8 cellular contexts compared by ENCODE assay signal in the genomic region with DNA sequence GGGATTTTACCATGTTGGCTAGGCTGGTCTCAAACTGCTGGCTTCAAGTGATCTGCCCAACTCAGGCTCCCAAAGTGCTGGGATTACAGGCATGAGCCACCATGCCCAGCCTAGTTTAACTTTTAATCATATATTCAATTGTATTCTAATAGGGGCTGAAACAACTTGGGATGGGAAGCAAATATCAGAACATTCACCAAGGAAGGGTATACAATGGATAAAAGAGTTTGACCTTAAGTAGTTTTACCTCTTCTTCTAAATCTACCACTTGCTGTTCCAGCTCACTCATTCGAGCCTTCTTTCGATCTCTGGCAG. TPM values are rescaled to one million over a fixed set of nuclear protein-coding genes. Genes with fewer than 3 reads are reported as not detected.
A peak's percentile ranks its signal among the peaks of the same experiment; 100 is the strongest.
DNase-seq lines count a peak whose midpoint lies in the region; ATAC-seq and TF ChIP-seq lines count a peak whose summit lies in the region.

No MANE protein-coding gene starts in this region.

- no peak for ATAC-seq in HG03354 (IDR thresholded peaks at IDR 0.05; ENCODE audit: poor library complexity, severe bottlenecking, unreplicated experiment)

- no peaks in the 10 kb centered on the region for H3K27me3 Mint-ChIP-seq in activated CD4-positive, alpha-beta memory T cell treated with anti-CD3 and anti-CD28 coated beads for 36 hours
- no peaks in the 10 kb centered on the region for H3K27me3 Mint-ChIP-seq in glutamatergic neuron (ENCODE audit: unreplicated experiment)

- H3K9me3 Mint-ChIP-seq in activated CD4-positive, alpha-beta memory T cell treated with anti-CD3 and anti-CD28 coated beads for 36 hours: no peaks in the 10 kb centered on the region
- peaks cover 10% of the 10 kb centered on the region for H3K9me3 Mint-ChIP-seq in glutamatergic neuron (ENCODE audit: unreplicated experiment)

- intact Hi-C loops in activated CD4-positive, alpha-beta memory T cell treated with anti-CD3 and anti-CD28 coated beads for 36 hours (cut with micrococcal nuclease): loop anchor here (1.0 kb wide), 5 partner anchors 13 to 111 kb away; a partner anchor contains a TSS
- intact Hi-C loops in spleen (cut with DNase I; ENCODE audit: low total_unique reads): no loop called here

- POLR2A ChIA-PET in HEK293 (lab: Yijun Ruan, JAX): interaction anchor here (0.6 to 3.1 kb wide), 9 partner anchors 8 to 242 kb away, joined by 3 to 25 read pairs (median 6); a partner anchor contains a TSS
- POLR2A ChIA-PET in activated CD4-positive, alpha-beta memory T cell treated with anti-CD3 and anti-CD28 coated beads for 36 hours (lab: Charles Lee): interaction anchor here (0.7 to 4.1 kb wide), 9 partner anchors 9 to 880 kb away, joined by 3 to 70 read pairs (median 6); a partner anchor contains a TSS

- H3K27ac Mint-ChIP-seq in activated CD4-positive, alpha-beta memory T cell treated with anti-CD3 and anti-CD28 coated beads for 36 hours: peak overlapping the region; percentile 96
- peak overlapping the region; percentile 93 for H3K27ac Mint-ChIP-seq in glutamatergic neuron (ENCODE audit: unreplicated experiment)

- H3K36me3 Mint-ChIP-seq in activated CD4-positive, alpha-beta memory T cell treated with anti-CD3 and anti-CD28 coated beads for 36 hours: peaks cover 61% of the 10 kb centered on the region
- no peaks in the 10 kb centered on the region for H3K36me3 Mint-ChIP-seq in glutamatergic neuron (ENCODE audit: unreplicated experiment)

- peaks cover 59% of the 10 kb centered on the region for H3K4me1 Mint-ChIP-seq in activated CD4-positive, alpha-beta memory T cell treated with anti-CD3 and anti-CD28 coated beads for 36 hours (ENCODE audit: low read depth)
- H3K4me1 Mint-ChIP-seq in glutamatergic neuron (ENCODE audit: low read depth, unreplicated experiment): peaks cover 5% of the 10 kb centered on the region

- WGBS in spleen, 5 donors: 4 to 5% (median 5%) methylated on average over 2 of the region's 2 CpGs

- TF ChIP-seq POLR2A in spleen (IDR thresholded peaks at IDR 0.05): no peak

- no peaks in the 10 kb centered on the region for H3K27me3 ChIP-seq in spleen (replicated peaks in 1 of 7)

- CTCF ChIA-PET in HEK293 (lab: Yijun Ruan, JAX): interaction anchor here (0.6 to 1.4 kb wide), 3 partner anchors 30 to 57 kb away, joined by 3 to 7 read pairs (median 7); no protein-coding TSS in a partner anchor
- CTCF ChIA-PET in activated CD4-positive, alpha-beta memory T cell treated with anti-CD3 and anti-CD28 coated beads for 36 hours (lab: Charles Lee): interaction anchor here (0.8 to 6.5 kb wide), 6 partner anchors 8 to 204 kb away, joined by 3 to 41 read pairs (median 18); a partner anchor contains a TSS

- H3K4me1 ChIP-seq in HEK293 (ENCODE audit: control insufficient read depth, insufficient read depth, low read length): no peaks in the 10 kb centered on the region
- peaks cover 48 to 90% (median 79%) of the 10 kb centered on the region in 6 donors for H3K4me1 ChIP-seq in spleen

- H3K27ac ChIP-seq in HEK293 (ENCODE audit: extremely low read depth, low read depth, low read length) (peak overlapping the region; percentile 86), spleen (peak overlapping the region; percentile 98 to 100 (median 99))

- peaks cover 32 to 53% of the 10 kb centered on the region in 2 experiments for H3K36me3 ChIP-seq in HEK293 (ENCODE audit: control insufficient read depth in 2 of 2, insufficient read depth in 1 of 2, low read length in 2 of 2)
- peaks cover 0 to 52% (median 35%) of the 10 kb centered on the region in 6 donors for H3K36me3 ChIP-seq in spleen

- H3K9me3 ChIP-seq in HEK293 (ENCODE audit: control insufficient read depth, insufficient read depth, low read depth, low read length): no peaks in the 10 kb centered on the region
- H3K9me3 ChIP-seq in spleen: no peaks in the 10 kb centered on the region

- H3K4me3 ChIP-seq in HEK293 (ENCODE audit: low read depth, low read length) (peak overlapping the region; percentile 86), spleen (peak overlapping the region; percentile 54 to 97 (median 84))

- no peak for TF ChIP-seq CTCF in HEK293 (tag by site-specific recombination; IDR thresholded peaks at IDR 0.05)
- no peak for TF ChIP-seq CTCF in glutamatergic neuron (IDR thresholded peaks at IDR 0.05; ENCODE audit: partially characterized antibody, unreplicated experiment)
- no peak for TF ChIP-seq CTCF in spleen (IDR thresholded peaks at IDR 0.05 in 8 of 11, conservative IDR thresholded peaks at IDR 0.05 in 3 of 11)

- DNase-seq in activated CD4-positive, alpha-beta memory T cell treated with anti-CD3 and anti-CD28 coated beads for 36 hours: peak; percentile 58
- DNase-seq in glutamatergic neuron (no peak), spleen (no peak), NCI-H524 (lab: John Stamatoyannopoulos, UW) (no peak), anterior cingulate cortex (lab: John Stamatoyannopoulos, UW) (no peak), NCI-H2029 (lab: John Stamatoyannopoulos, UW) (no peak)

- peak overlapping the region; percentile 94 for H3K4me3 Mint-ChIP-seq in activated CD4-positive, alpha-beta memory T cell treated with anti-CD3 and anti-CD28 coated beads for 36 hours
- peak overlapping the region; percentile 94 for H3K4me3 Mint-ChIP-seq in glutamatergic neuron (ENCODE audit: unreplicated experiment)

TF ChIP-seq in HEK293, 187 proteins besides CTCF, POLR2A, EP300 and RAD21:
- TF ChIP-seq ZNF302 (tag by site-specific recombination; IDR thresholded peaks at IDR 0.05; ENCODE audit: low read depth) (no peak), BCL11A (tag by site-specific recombination; IDR thresholded peaks at IDR 0.05; ENCODE audit: low read depth) (no peak), IKZF3 (tag by site-specific recombination; IDR thresholded peaks at IDR 0.05) (no peak), ZNF221 (tag by site-specific recombination; IDR thresholded peaks at IDR 0.05; ENCODE audit: borderline replicate concordance) (no peak), SALL2 (tag by site-specific recombination; IDR thresholded peaks at IDR 0.05; ENCODE audit: borderline replicate concordance) (no peak), SP3 (tag by site-specific recombination; IDR thresholded peaks at IDR 0.05) (no peak)
- TF ChIP-seq, protein P1, sequence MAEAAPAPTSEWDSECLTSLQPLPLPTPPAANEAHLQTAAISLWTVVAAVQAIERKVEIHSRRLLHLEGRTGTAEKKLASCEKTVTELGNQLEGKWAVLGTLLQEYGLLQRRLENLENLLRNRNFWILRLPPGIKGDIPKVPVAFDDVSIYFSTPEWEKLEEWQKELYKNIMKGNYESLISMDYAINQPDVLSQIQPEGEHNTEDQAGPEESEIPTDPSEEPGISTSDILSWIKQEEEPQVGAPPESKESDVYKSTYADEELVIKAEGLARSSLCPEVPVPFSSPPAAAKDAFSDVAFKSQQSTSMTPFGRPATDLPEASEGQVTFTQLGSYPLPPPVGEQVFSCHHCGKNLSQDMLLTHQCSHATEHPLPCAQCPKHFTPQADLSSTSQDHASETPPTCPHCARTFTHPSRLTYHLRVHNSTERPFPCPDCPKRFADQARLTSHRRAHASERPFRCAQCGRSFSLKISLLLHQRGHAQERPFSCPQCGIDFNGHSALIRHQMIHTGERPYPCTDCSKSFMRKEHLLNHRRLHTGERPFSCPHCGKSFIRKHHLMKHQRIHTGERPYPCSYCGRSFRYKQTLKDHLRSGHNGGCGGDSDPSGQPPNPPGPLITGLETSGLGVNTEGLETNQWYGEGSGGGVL (tag by site-specific recombination; IDR thresholded peaks at IDR 0.05): no peak
- TF ChIP-seq, protein P2, sequence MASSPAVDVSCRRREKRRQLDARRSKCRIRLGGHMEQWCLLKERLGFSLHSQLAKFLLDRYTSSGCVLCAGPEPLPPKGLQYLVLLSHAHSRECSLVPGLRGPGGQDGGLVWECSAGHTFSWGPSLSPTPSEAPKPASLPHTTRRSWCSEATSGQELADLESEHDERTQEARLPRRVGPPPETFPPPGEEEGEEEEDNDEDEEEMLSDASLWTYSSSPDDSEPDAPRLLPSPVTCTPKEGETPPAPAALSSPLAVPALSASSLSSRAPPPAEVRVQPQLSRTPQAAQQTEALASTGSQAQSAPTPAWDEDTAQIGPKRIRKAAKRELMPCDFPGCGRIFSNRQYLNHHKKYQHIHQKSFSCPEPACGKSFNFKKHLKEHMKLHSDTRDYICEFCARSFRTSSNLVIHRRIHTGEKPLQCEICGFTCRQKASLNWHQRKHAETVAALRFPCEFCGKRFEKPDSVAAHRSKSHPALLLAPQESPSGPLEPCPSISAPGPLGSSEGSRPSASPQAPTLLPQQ (tag by site-specific recombination; IDR thresholded peaks at IDR 0.05): no peak

RNA-seq across cellular contexts. Expression of a gene that starts 1.6 kb away (rescaled TPM):
- 100 to 1,000 TPM; 128 to 132 TPM for total RNA-seq in activated CD4-positive, alpha-beta memory T cell treated with anti-CD3 and anti-CD28 coated beads for 36 hours
- total RNA-seq in glutamatergic neuron (ENCODE audit: unreplicated experiment) (77.4 TPM), spleen (100 to 1,000 TPM; 136 to 703 (median 251) TPM)
- polyA plus RNA-seq in spleen: 10 to 100 TPM; 26.8 to 53.8 (median 47.0) TPM

RNA-seq across cellular contexts. Expression of a gene that starts 26.3 kb away (rescaled TPM):
- total RNA-seq in activated CD4-positive, alpha-beta memory T cell treated with anti-CD3 and anti-CD28 coated beads for 36 hours: 10 to 100 TPM; 27.7 to 31.6 TPM
- 11.7 TPM for total RNA-seq in glutamatergic neuron (ENCODE audit: unreplicated experiment)
- total RNA-seq in spleen: 10 to 100 TPM; 15.0 to 33.0 (median 25.3) TPM
- polyA plus RNA-seq in spleen: 10 to 100 TPM in 1 of 3 donors, 1 to 10 TPM in 2; 6.6 to 10.4 (median 9.7) TPM

RNA-seq across cellular contexts. Expression of a gene that starts 56.9 kb away (rescaled TPM):
- total RNA-seq in activated CD4-positive, alpha-beta memory T cell treated with anti-CD3 and anti-CD28 coated beads for 36 hours: 10 to 100 TPM; 16.5 to 18.1 TPM
- total RNA-seq in glutamatergic neuron (ENCODE audit: unreplicated experiment) (5.4 TPM), spleen (10 to 100 TPM; 13.5 to 24.5 (median 17.2) TPM)
- polyA plus RNA-seq in spleen: 10 to 100 TPM; 24.8 to 26.6 (median 26.2) TPM

RNA-seq across cellular contexts. Expression of a gene that starts 57.1 kb away (rescaled TPM):
- total RNA-seq in activated CD4-positive, alpha-beta memory T cell treated with anti-CD3 and anti-CD28 coated beads for 36 hours: 10 to 100 TPM; 30.0 to 36.0 TPM
- total RNA-seq in glutamatergic neuron (ENCODE audit: unreplicated experiment): 7.4 TPM
- total RNA-seq in spleen: 10 to 100 TPM in 4 of 7 donors, 1 to 10 TPM in 3; 8.1 to 18.9 (median 10.6) TPM
- 10 to 100 TPM; 17.4 to 21.2 (median 19.8) TPM for polyA plus RNA-seq in spleen
